In genomic region chr2:236731767-236732580, GRCh38 we compare ENCODE assay signal across 11 cellular contexts.
DNase-seq lines count a peak whose midpoint lies in the region; ATAC-seq and TF ChIP-seq lines count a peak whose summit lies in the region.
"Had no signal": no experiment of that assay in that cellular context is flagged by ENCODE, and none has a peak within 500 bp of the region (broad histone marks: within the 10 kb centered on the region; RNA-seq: fewer than 3 reads in every experiment).

No MANE protein-coding gene starts in this region.

- no peak overlapping the region for H3K27ac ChIP-seq in A673 (ENCODE audit: low read depth, low read length, poor library complexity, severe bottlenecking)

- in situ Hi-C loops in ACHN (cut with HindIII; ENCODE audit: low pct_ligation_motif_present, low pct_unique_long_range_greater_than_20kb, low sequenced_read_pairs), result no loop called here

- peaks cover 2% of the 10 kb centered on the region for H3K27me3 ChIP-seq in A673 (replicated peaks; ENCODE audit: insufficient read depth, low read depth, low read length, poor library complexity)

- H3K4me1 Mint-ChIP-seq in activated CD8-positive, alpha-beta memory T cell treated with anti-CD3 and anti-CD28 coated beads, Interleukin-2, amount 10 ng/mL, durations not matched to agents 7 days and 5 days, result no peaks in the 10 kb centered on the region
- H3K4me1 Mint-ChIP-seq: CD4-positive, CD25-positive, alpha-beta regulatory T cell had no signal

- peak; percentile 10 for DNase-seq in ACHN
- DNase-seq in NCI-H1694 (lab: John Stamatoyannopoulos, UW), result peak; percentile 35
- DNase-seq in fibroblast of gingiva (ENCODE audit: low read depth), result peak; percentile 90
- peak; percentile 44 for DNase-seq in occipital lobe (lab: John Stamatoyannopoulos, UW)
- no peak for DNase-seq in A673 (ENCODE audit: low spot score)
- DNase-seq in activated CD8-positive, alpha-beta memory T cell treated with anti-CD3 and anti-CD28 coated beads, Interleukin-2, amount 10 ng/mL, durations not matched to agents 7 days and 5 days, result no peak
- DNase-seq: CD4-positive, CD25-positive, alpha-beta regulatory T cell; stimulated activated CD4-positive, alpha-beta T cell treated with anti-CD3 and anti-CD28 coated beads, Interleukin-2, amount 100 ng/mL, for 24 hours had no signal

- intact Hi-C loops in A673 (cut with micrococcal nuclease; ENCODE audit: unreplicated experiment), result no loop called here

- H3K4me1 ChIP-seq in A673 (ENCODE audit: insufficient read depth, low read length, poor library complexity, severe bottlenecking), result no peaks in the 10 kb centered on the region

- H3K36me3 Mint-ChIP-seq in activated CD8-positive, alpha-beta memory T cell treated with anti-CD3 and anti-CD28 coated beads, Interleukin-2, amount 10 ng/mL, durations not matched to agents 7 days and 5 days, result no peaks in the 10 kb centered on the region
- H3K36me3 Mint-ChIP-seq: CD4-positive, CD25-positive, alpha-beta regulatory T cell had no signal

- H3K9me3 ChIP-seq in A673 (ENCODE audit: low read depth, low read length, poor library complexity, severe bottlenecking), result no peaks in the 10 kb centered on the region

- no peaks in the 10 kb centered on the region for H3K27me3 Mint-ChIP-seq in activated CD8-positive, alpha-beta memory T cell treated with anti-CD3 and anti-CD28 coated beads, Interleukin-2, amount 10 ng/mL, durations not matched to agents 7 days and 5 days

- POLR2A ChIA-PET in A673 (lab: Charles Lee; ENCODE audit: low non-redundant PET), result no interaction called here

- H3K36me3 ChIP-seq in A673 (ENCODE audit: insufficient read depth, low read length, poor library complexity, severe bottlenecking), result no peaks in the 10 kb centered on the region

- no peak overlapping the region for H3K4me3 ChIP-seq in A673 (ENCODE audit: low read depth, low read length, poor library complexity, severe bottlenecking)

- TF ChIP-seq CTCF in A673 (conservative IDR thresholded peaks at IDR 0.05; ENCODE audit: low read depth, low read length), result no peak

- no peak overlapping the region for H3K4me3 Mint-ChIP-seq in activated CD8-positive, alpha-beta memory T cell treated with anti-CD3 and anti-CD28 coated beads, Interleukin-2, amount 10 ng/mL, durations not matched to agents 7 days and 5 days
- H3K4me3 Mint-ChIP-seq: CD4-positive, CD25-positive, alpha-beta regulatory T cell had no signal

- no peak overlapping the region for H3K27ac Mint-ChIP-seq in activated CD8-positive, alpha-beta memory T cell treated with anti-CD3 and anti-CD28 coated beads, Interleukin-2, amount 10 ng/mL, durations not matched to agents 7 days and 5 days
- H3K27ac Mint-ChIP-seq: CD4-positive, CD25-positive, alpha-beta regulatory T cell had no signal

- CTCF ChIA-PET in A673 (lab: Charles Lee), result no interaction called here
- CTCF ChIA-PET in activated CD8-positive, alpha-beta memory T cell treated with anti-CD3 and anti-CD28 coated beads, Interleukin-2, amount 10 ng/mL, durations not matched to agents 7 days and 5 days (lab: Charles Lee), result no interaction called here

- ATAC-seq in activated CD8-positive, alpha-beta memory T cell treated with anti-CD3 and anti-CD28 coated beads, Interleukin-2, amount 10 ng/mL, durations not matched to agents 7 days and 5 days, result no peak
- no peak for ATAC-seq in GM21576 (IDR thresholded peaks at IDR 0.05; ENCODE audit: unreplicated experiment)
- no peak for ATAC-seq in GM21619 (IDR thresholded peaks at IDR 0.05; ENCODE audit: unreplicated experiment)
- ATAC-seq: SK-N-SH treated with all-trans-retinoic acid at 6 μM for 48 hours had no signal

- no TSS peak for BruUV-seq in A673 (replicated peaks; lab: Mats Ljungman, UMichigan)

- no peaks in the 10 kb centered on the region for H3K9me3 Mint-ChIP-seq in activated CD8-positive, alpha-beta memory T cell treated with anti-CD3 and anti-CD28 coated beads, Interleukin-2, amount 10 ng/mL, durations not matched to agents 7 days and 5 days (ENCODE audit: low read depth)
- H3K9me3 Mint-ChIP-seq: CD4-positive, CD25-positive, alpha-beta regulatory T cell had no signal

Comparison
In these comparisons a context has a peak if more than half of its experiments do, and no peak if none do; other contexts are left out.
1. DNase-seq: peak in ACHN (single experiment), NCI-H1694 (single experiment), fibroblast of gingiva (single experiment) and occipital lobe (single experiment); none in A673 (single experiment) and activated CD8-positive, alpha-beta memory T cell treated with anti-CD3 and anti-CD28 coated beads, Interleukin-2, amount 10 ng/mL, durations not matched to agents 7 days and 5 days (single experiment).